Comparison of ENCODE assay signal across 1 cellular context in the genomic region with DNA sequence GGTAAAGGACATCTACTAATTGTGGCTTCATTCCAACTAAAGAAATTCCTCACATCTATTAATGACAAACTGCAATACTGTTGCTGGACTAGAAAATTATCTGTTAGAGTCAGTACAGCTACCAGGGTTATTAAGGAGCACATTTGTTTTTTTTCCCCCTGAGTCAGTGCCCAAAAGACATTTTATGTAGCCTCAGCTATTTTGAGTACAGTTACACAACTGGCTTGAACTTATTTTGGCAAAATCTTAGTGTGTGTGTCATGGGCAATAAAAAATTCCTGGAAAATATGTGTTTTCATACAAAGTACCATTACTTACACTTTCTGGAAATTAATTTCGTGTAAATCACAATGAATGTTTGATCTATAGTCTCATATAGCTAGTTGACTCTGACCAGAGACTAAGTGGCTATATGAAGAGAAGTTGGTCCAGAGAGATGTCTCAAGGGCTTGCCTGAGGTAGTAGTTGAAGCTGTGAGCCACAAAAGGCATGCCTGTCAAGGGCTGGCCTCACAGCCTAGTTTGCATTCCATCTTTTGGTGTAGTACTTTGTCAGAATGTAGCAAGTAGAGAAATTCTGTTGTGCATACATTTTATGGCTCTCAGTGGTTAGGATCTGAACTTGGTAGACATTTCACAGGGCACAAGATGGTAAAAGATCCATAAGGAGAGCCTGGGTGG.
TF ChIP-seq lines count a peak whose summit lies in the region.

No MANE protein-coding gene starts in this region.

TF ChIP-seq in SK-N-SH, 30 proteins besides CTCF, POLR2A, EP300 and RAD21 (continued from another document):
- TF ChIP-seq RXRA (IDR thresholded peaks at IDR 0.05; ENCODE audit: borderline replicate concordance, low read depth) (no peak), JUND (IDR thresholded peaks at IDR 0.05) (no peak), RCOR1 (IDR thresholded peaks at IDR 0.05; ENCODE audit: low read length) (no peak), TAF1 (IDR thresholded peaks at IDR 0.05; ENCODE audit: borderline replicate concordance, low read depth, low read length) (no peak), MXI1 (IDR thresholded peaks at IDR 0.05; ENCODE audit: low read depth, low read length) (no peak), POLR2AphosphoS5 (IDR thresholded peaks at IDR 0.05; ENCODE audit: low read depth, low read length) (no peak)
- TF ChIP-seq, protein P1, sequence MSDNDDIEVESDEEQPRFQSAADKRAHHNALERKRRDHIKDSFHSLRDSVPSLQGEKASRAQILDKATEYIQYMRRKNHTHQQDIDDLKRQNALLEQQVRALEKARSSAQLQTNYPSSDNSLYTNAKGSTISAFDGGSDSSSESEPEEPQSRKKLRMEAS (IDR thresholded peaks at IDR 0.05; ENCODE audit: low read depth), result no peak
